Comparison of ENCODE assay signal across 8 cellular contexts in genomic region chr20:25247666-25248500, GRCh38. TPM values are rescaled to one million over a fixed set of nuclear protein-coding genes. Genes with fewer than 3 reads are reported as not detected.
A peak's percentile ranks its signal among the peaks of the same experiment; 100 is the strongest.
DNase-seq lines count a peak whose midpoint lies in the region; ATAC-seq and TF ChIP-seq lines count a peak whose summit lies in the region.

Gene PYGB (plus strand): TSS chr20:25248085. CDS start chr20:25248179, 94 bp downstream.

- peak; percentile 62 for ATAC-seq in GM21423 (IDR thresholded peaks at IDR 0.05; ENCODE audit: unreplicated experiment)

- H3K9me3 ChIP-seq in HUES48 (ENCODE audit: control insufficient read depth, insufficient read depth, low read length) = no peaks in the 10 kb centered on the region
- H3K9me3 ChIP-seq in mononuclear cell (ENCODE audit: low read depth, low read length) = no peaks in the 10 kb centered on the region

- peak within 1 kb of the TSS; percentile 90 for H3K27ac ChIP-seq in HUES48 (ENCODE audit: low read depth, low read length)

- no peak for TF ChIP-seq CTCF in epithelial cell of esophagus (IDR thresholded peaks at IDR 0.05; ENCODE audit: insufficient read depth, low read depth, low read length, missing control alignments)

- peak within 1 kb of the TSS; percentile 73 for H3K9ac ChIP-seq in HUES48 (ENCODE audit: low read depth, low read length)

- no peaks in the 10 kb centered on the region for H3K36me3 ChIP-seq in HUES48 (ENCODE audit: control insufficient read depth, insufficient read depth, low read length)

- DNase-seq in DMS 273 (lab: John Stamatoyannopoulos, UW; ENCODE audit: unreplicated experiment) (peak; percentile 95), OCI-M1 (lab: John Stamatoyannopoulos, UW) (peak; percentile 86), activated T-cell treated with anti-CD3 and anti-CD28 coated beads for 24 hours (ENCODE audit: low read depth) (peak; percentile 59), epithelial cell of esophagus (ENCODE audit: low read depth) (peak; percentile 84)
- DNase-seq in stimulated activated CD8-positive, alpha-beta memory T cell treated with anti-CD3 and anti-CD28 coated beads, Interleukin-2, amount 100 ng/mL, for 48 hours (ENCODE audit: low read depth in 2 of 2) = peak; percentile 56 to 63

- H3K4me1 ChIP-seq in HUES48 (ENCODE audit: control insufficient read depth, insufficient read depth, low read length) (peaks cover 12% of the 10 kb centered on the region), mononuclear cell (ENCODE audit: insufficient read depth, low read length) (peaks cover 37% of the 10 kb centered on the region)

- H3K27me3 ChIP-seq in HUES48 (ENCODE audit: control insufficient read depth, insufficient read depth, low read length) (peaks cover 10% of the 10 kb centered on the region), mononuclear cell (ENCODE audit: insufficient read depth, low read length) (no peaks in the 10 kb centered on the region)

- H3K4me3 ChIP-seq in HUES48 (ENCODE audit: low read depth, low read length) (peak within 1 kb of the TSS; percentile 88), epithelial cell of esophagus (ENCODE audit: low read length) (peak within 1 kb of the TSS; percentile 83), mononuclear cell (ENCODE audit: low read length) (peak within 1 kb of the TSS; percentile 75)

RNA-seq across cellular contexts. Expression of gene PYGB, which starts in this region (rescaled TPM):
- 24.8 TPM for total RNA-seq in mononuclear cell

Comparison
In these comparisons a context has a peak if more than half of its experiments do, and no peak if none do; other contexts are left out.
1. Peak in every context shown above with its lines: DNase-seq, ATAC-seq, H3K4me3 ChIP-seq and H3K27ac ChIP-seq.